ENCODE assay signal across 8 cellular contexts in the genomic region with DNA sequence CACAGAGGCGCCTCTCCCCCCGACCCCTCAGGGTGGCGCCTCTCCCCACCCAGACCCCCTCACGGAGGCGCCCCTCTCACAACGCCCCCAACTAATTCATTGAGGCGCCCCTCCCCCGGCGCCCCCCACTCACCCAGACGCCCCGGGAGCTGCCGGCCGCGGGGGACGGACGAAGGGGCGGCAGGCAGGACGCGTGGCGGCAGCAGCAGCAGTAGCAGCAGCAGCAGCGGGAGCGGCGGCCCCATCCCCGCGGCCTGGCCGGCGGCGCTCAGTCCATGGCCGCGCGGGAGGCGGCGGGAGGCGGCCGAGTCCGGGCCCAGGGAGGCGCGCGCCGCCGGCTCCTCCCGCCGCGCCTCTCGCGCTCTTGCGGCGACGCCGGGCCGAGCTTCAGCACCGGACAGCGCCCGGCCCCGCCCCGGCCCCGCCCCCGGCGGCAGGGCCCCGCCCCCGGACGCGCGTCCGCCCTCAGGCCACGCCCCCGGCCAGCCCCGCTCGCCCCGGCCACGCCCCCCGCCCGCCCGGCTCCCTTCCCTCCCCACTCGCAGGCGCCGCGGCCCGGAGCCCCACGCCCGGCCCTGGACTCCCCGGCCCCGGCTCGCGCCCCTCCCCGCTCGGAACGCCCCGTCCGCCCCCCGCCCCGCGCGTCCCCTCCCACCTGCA. TPM values are rescaled to one million over a fixed set of nuclear protein-coding genes. Genes with fewer than 3 reads are reported as not detected.
DNase-seq lines count a peak whose midpoint lies in the region; ATAC-seq, FAIRE-seq and TF ChIP-seq lines count a peak whose summit lies in the region.

Gene PTPRN2, minus strand, starts transcription at position 399 of the 660 bp plus-strand sequence.

- H3K4me1 ChIP-seq in heart left ventricle (peaks cover 7 to 28% (median 13%) of the 10 kb centered on the region in 12 donors), psoas muscle (peaks cover 7% of the 10 kb centered on the region)

- H3K27me3 ChIP-seq in heart left ventricle (peaks cover 18 to 51% (median 40%) of the 10 kb centered on the region in 9 donors), psoas muscle (ENCODE audit: insufficient read depth in 3 of 3, low read length in 2 of 3) (peaks cover 0 to 60% (median 14%) of the 10 kb centered on the region in 3 donors)

- WGBS in heart left ventricle, 4 donors, result 2 to 8% (median 2%) methylated on average over 8 to 87 of the region's 94 CpGs; no CpG with 5 or more reads in 1 of the 4 donors
- 0 to 2% (median 1%) methylated on average over 5 to 87 of the region's 94 CpGs for WGBS in psoas muscle, 3 donors

- TF ChIP-seq CTCF in heart left ventricle (IDR thresholded peaks at IDR 0.05) (no peak), psoas muscle (IDR thresholded peaks at IDR 0.05) (no peak)

- H3K27ac ChIP-seq in heart left ventricle, result no peak within 1 kb of the TSS
- H3K27ac ChIP-seq in psoas muscle, result no peak within 1 kb of the TSS

- intact Hi-C loops in heart left ventricle (cut with DNase I), result no loop called here
- intact Hi-C loops in psoas muscle (cut with DNase I), result no loop called here

- H3K36me3 ChIP-seq in heart left ventricle, result no peaks in the 10 kb centered on the region
- H3K36me3 ChIP-seq in psoas muscle (ENCODE audit: insufficient read depth in 1 of 2, low read depth in 1 of 2), result no peaks in the 10 kb centered on the region

- H3K9me3 Mint-ChIP-seq in activated naive CD8-positive, alpha-beta T cell treated with anti-CD3 and anti-CD28 coated beads for 36 hours, result no peaks in the 10 kb centered on the region

- no peaks in the 10 kb centered on the region for H3K36me3 Mint-ChIP-seq in activated naive CD8-positive, alpha-beta T cell treated with anti-CD3 and anti-CD28 coated beads for 36 hours

- peaks cover 56% of the 10 kb centered on the region for H3K27me3 Mint-ChIP-seq in activated naive CD8-positive, alpha-beta T cell treated with anti-CD3 and anti-CD28 coated beads for 36 hours

- peaks cover 3% of the 10 kb centered on the region for H3K4me1 Mint-ChIP-seq in activated naive CD8-positive, alpha-beta T cell treated with anti-CD3 and anti-CD28 coated beads for 36 hours

- H3K9me3 ChIP-seq in heart left ventricle, result peaks cover 0 to 1% (median 0%) of the 10 kb centered on the region in 12 donors
- no peaks in the 10 kb centered on the region for H3K9me3 ChIP-seq in psoas muscle

- FAIRE-seq in urothelium cell line (lab: Jason Lieb, UNC) (no peak), RCC 7860 (lab: Jason Lieb, UNC) (no peak)

- peak; percentile 71 for ATAC-seq in GM18511 (IDR thresholded peaks at IDR 0.05; ENCODE audit: unreplicated experiment)
- ATAC-seq in HG03442 (IDR thresholded peaks at IDR 0.05; ENCODE audit: unreplicated experiment), result peak; percentile 69
- peak; percentile 73 for ATAC-seq in SK-N-SH treated with all-trans-retinoic acid at 6 μM for 48 hours
- ATAC-seq in heart left ventricle, result peak; percentile 45 to 96 (median 88)
- peak; percentile 81 to 93 (median 92) for ATAC-seq in psoas muscle

- DNase-seq in activated naive CD8-positive, alpha-beta T cell treated with anti-CD3 and anti-CD28 coated beads for 36 hours, result peak; percentile 65
- DNase-seq in heart left ventricle, result peak; percentile 53 to 79 (median 61)
- DNase-seq in psoas muscle, result peak; percentile 62 to 69
- DNase-seq in urothelium cell line (ENCODE audit: low spot score), result peak; percentile 40
- no peak for DNase-seq in RCC 7860 (ENCODE audit: low spot score)

- no peak within 1 kb of the TSS for H3K27ac Mint-ChIP-seq in activated naive CD8-positive, alpha-beta T cell treated with anti-CD3 and anti-CD28 coated beads for 36 hours

- no peak for TF ChIP-seq POLR2A in heart left ventricle (IDR thresholded peaks at IDR 0.05)

- H3K4me3 ChIP-seq in heart left ventricle (peak within 1 kb of the TSS in 10 of 12 donors; percentile 7 to 56 (median 44)), psoas muscle (peak within 1 kb of the TSS; percentile 49)

- no peak within 1 kb of the TSS for H3K4me3 Mint-ChIP-seq in activated naive CD8-positive, alpha-beta T cell treated with anti-CD3 and anti-CD28 coated beads for 36 hours

TF ChIP-seq in SK-N-SH treated with all-trans-retinoic acid at 6 μM for 48 hours, 23 proteins besides CTCF, POLR2A, EP300 and RAD21 (continues in another document):
- TF ChIP-seq ZNF565 (CRISPR knock-in tag; conservative IDR thresholded peaks at IDR 0.05; ENCODE audit: low read depth) (no peak), ZNF8 (CRISPR knock-in tag; IDR thresholded peaks at IDR 0.05) (no peak), ZNF70 (CRISPR knock-in tag; IDR thresholded peaks at IDR 0.05) (no peak), TCF4 (CRISPR knock-in tag; IDR thresholded peaks at IDR 0.05; ENCODE audit: borderline replicate concordance) (no peak), ZFP3 (CRISPR knock-in tag; IDR thresholded peaks at IDR 0.05) (no peak), ZFP30 (CRISPR knock-in tag; IDR thresholded peaks at IDR 0.05) (no peak), SNAI2 (CRISPR knock-in tag; IDR thresholded peaks at IDR 0.05) (no peak), BACH2 (CRISPR knock-in tag; IDR thresholded peaks at IDR 0.05; ENCODE audit: borderline replicate concordance) (no peak), GLIS3 (CRISPR knock-in tag; IDR thresholded peaks at IDR 0.05) (no peak), RARB (CRISPR knock-in tag; IDR thresholded peaks at IDR 0.05) (no peak), ISL1 (CRISPR knock-in tag; IDR thresholded peaks at IDR 0.05) (no peak), OSR1 (CRISPR knock-in tag; IDR thresholded peaks at IDR 0.05) (no peak), PPARA (CRISPR knock-in tag; IDR thresholded peaks at IDR 0.05; ENCODE audit: borderline replicate concordance) (no peak)
- TF ChIP-seq, protein P1, sequence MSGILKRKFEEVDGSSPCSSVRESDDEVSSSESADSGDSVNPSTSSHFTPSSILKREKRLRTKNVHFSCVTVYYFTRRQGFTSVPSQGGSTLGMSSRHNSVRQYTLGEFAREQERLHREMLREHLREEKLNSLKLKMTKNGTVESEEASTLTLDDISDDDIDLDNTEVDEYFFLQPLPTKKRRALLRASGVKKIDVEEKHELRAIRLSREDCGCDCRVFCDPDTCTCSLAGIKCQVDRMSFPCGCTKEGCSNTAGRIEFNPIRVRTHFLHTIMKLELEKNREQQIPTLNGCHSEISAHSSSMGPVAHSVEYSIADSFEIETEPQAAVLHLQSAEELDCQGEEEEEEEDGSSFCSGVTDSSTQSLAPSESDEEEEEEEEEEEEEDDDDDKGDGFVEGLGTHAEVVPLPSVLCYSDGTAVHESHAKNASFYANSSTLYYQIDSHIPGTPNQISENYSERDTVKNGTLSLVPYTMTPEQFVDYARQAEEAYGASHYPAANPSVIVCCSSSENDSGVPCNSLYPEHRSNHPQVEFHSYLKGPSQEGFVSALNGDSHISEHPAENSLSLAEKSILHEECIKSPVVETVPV (CRISPR knock-in tag; IDR thresholded peaks at IDR 0.05), result no peak
- TF ChIP-seq, protein P2, sequence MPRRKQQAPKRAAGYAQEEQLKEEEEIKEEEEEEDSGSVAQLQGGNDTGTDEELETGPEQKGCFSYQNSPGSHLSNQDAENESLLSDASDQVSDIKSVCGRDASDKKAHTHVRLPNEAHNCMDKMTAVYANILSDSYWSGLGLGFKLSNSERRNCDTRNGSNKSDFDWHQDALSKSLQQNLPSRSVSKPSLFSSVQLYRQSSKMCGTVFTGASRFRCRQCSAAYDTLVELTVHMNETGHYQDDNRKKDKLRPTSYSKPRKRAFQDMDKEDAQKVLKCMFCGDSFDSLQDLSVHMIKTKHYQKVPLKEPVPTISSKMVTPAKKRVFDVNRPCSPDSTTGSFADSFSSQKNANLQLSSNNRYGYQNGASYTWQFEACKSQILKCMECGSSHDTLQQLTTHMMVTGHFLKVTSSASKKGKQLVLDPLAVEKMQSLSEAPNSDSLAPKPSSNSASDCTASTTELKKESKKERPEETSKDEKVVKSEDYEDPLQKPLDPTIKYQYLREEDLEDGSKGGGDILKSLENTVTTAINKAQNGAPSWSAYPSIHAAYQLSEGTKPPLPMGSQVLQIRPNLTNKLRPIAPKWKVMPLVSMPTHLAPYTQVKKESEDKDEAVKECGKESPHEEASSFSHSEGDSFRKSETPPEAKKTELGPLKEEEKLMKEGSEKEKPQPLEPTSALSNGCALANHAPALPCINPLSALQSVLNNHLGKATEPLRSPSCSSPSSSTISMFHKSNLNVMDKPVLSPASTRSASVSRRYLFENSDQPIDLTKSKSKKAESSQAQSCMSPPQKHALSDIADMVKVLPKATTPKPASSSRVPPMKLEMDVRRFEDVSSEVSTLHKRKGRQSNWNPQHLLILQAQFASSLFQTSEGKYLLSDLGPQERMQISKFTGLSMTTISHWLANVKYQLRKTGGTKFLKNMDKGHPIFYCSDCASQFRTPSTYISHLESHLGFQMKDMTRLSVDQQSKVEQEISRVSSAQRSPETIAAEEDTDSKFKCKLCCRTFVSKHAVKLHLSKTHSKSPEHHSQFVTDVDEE (CRISPR knock-in tag; IDR thresholded peaks at IDR 0.05), result no peak
- TF ChIP-seq, protein P3, sequence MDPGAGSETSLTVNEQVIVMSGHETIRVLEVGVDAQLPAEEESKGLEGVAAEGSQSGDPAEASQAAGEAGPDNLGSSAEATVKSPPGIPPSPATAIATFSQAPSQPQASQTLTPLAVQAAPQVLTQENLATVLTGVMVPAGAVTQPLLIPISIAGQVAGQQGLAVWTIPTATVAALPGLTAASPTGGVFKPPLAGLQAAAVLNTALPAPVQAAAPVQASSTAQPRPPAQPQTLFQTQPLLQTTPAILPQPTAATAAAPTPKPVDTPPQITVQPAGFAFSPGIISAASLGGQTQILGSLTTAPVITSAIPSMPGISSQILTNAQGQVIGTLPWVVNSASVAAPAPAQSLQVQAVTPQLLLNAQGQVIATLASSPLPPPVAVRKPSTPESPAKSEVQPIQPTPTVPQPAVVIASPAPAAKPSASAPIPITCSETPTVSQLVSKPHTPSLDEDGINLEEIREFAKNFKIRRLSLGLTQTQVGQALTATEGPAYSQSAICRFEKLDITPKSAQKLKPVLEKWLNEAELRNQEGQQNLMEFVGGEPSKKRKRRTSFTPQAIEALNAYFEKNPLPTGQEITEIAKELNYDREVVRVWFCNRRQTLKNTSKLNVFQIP (CRISPR knock-in tag; IDR thresholded peaks at IDR 0.05; ENCODE audit: borderline replicate concordance, low read depth), result no peak

RNA-seq across cellular contexts. Expression of gene PTPRN2, which starts in this region (rescaled TPM):
- under 1 TPM; 0.72 to 0.74 TPM for total RNA-seq in activated naive CD8-positive, alpha-beta T cell treated with anti-CD3 and anti-CD28 coated beads for 36 hours
- total RNA-seq in heart left ventricle (1 to 10 TPM in 7 of 9 donors, under 1 TPM in 2; 0.69 to 2.3 (median 1.3) TPM), psoas muscle (under 1 TPM; 0.47 to 0.82 (median 0.49) TPM)
- polyA plus RNA-seq in heart left ventricle (1 to 10 TPM in 1 of 2 donors, under 1 TPM in 1; 0.61 to 1.3 TPM), psoas muscle (under 1 TPM; 0.51 to 0.74 (median 0.56) TPM)

Comparison
In these comparisons a context has a peak if more than half of its experiments do, and no peak if none do; other contexts are left out.
1. Peak in DNase-seq in activated naive CD8-positive, alpha-beta T cell treated with anti-CD3 and anti-CD28 coated beads for 36 hours; RNA of the gene not detected or under 1 TPM.
2. Peak in DNase-seq, ATAC-seq and H3K4me3 ChIP-seq in psoas muscle; RNA of the gene not detected or under 1 TPM.